8 cellular contexts compared by ENCODE assay signal in the genomic region with DNA sequence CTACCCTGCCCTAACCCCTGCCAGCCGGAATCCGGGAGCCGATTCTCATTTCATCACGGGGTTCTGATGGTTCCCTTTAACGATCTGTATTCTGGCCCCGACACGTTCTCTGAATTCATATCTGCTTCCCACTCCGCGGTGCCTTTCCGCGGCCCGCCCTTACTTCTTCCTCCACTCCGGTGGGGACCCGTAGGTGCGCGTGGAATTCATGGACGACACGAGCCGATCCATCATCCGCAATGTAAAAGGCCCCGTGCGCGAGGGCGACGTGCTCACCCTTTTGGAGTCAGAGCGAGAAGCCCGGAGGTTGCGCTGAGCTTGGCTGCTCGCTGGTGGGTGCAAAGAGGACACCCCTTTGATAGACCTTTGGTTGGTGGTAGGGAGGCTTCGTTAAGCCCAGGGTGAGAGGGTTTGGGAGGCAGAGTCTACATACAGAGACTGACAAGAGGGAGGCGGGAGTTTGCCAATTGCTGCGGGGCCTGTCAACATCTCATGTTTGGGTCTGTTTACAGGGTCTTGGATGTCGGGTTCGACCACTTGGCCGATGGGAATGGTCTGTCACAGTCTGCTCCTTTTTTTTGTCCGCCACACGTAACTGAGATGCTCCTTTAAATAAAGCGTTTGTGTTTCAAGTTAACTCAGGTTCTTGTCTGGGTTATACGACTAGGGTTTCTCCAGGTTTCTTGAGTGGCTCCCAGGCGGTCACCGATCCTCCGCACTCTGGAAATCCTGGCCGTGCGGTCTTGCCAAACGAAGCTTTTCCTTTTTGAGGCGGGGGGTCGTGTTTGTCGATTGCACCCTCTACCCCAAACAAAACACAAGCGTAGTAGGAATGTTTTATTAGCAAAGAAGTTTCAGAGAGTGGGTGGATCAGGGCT. TPM values are rescaled to one million over a fixed set of nuclear protein-coding genes. Genes with fewer than 3 reads are reported as not detected.
DNase-seq lines count a peak whose midpoint lies in the region; ATAC-seq and TF ChIP-seq lines count a peak whose summit lies in the region.

No MANE protein-coding gene starts in this region.

- H3K36me3 Mint-ChIP-seq in T-cell (peaks cover 3% of the 10 kb centered on the region), osteocyte (ENCODE audit: unreplicated experiment) (peaks cover 8% of the 10 kb centered on the region)

- no peak for TF ChIP-seq CTCF in osteocyte (IDR thresholded peaks at IDR 0.05)

- H3K4me1 Mint-ChIP-seq in T-cell (peaks cover 31 to 42% (median 38%) of the 10 kb centered on the region in 3 donors), osteocyte (ENCODE audit: unreplicated experiment) (peaks cover 34% of the 10 kb centered on the region)

- H3K27ac Mint-ChIP-seq in T-cell (peak overlapping the region; percentile 95 to 97), osteocyte (ENCODE audit: unreplicated experiment) (peak overlapping the region; percentile 98)

- CTCF ChIA-PET in T-cell (lab: Charles Lee), result interaction anchor here (1.0 to 1.1 kb wide), 2 partner anchors 19 to 69 kb away, joined by 3 to 4 read pairs; no protein-coding TSS in a partner anchor

- ATAC-seq in GM21515 (IDR thresholded peaks at IDR 0.05; ENCODE audit: unreplicated experiment) (peak; percentile 4), T-cell (replicated peaks in 1 of 4) (peak in 3 of 4 experiments; percentile 4 to 5 (median 4))

- POLR2A ChIA-PET in T-cell (lab: Charles Lee), result no interaction called here

- peak in 3 of 34 experiments; percentile 8 to 28 (median 26) for DNase-seq in T-cell
- DNase-seq in fibroblast of peridontal ligament (ENCODE audit: extremely low read depth), result peak; percentile 16
- DNase-seq in osteocyte (ENCODE audit: extremely low spot score, unreplicated experiment), result no peak
- DNase-seq in GM19240 (ENCODE audit: insufficient read length, low spot score), result no peak
- DNase-seq in stimulated activated CD4-positive, alpha-beta T cell treated with anti-CD3 and anti-CD28 coated beads, Interleukin-15, amount 100 ng/mL, for 24 hours, result no peak
- DNase-seq in activated gamma-delta T cell treated with Interleukin-2 at 50 U/mL for 16 hours, result no peak
- DNase-seq in iPS-NIHi7 (ENCODE audit: extremely low spot score), result no peak

- H3K4me3 Mint-ChIP-seq in T-cell, result peak overlapping the region; percentile 92 to 97 (median 94)
- H3K4me3 Mint-ChIP-seq in osteocyte (ENCODE audit: unreplicated experiment), result peak overlapping the region; percentile 99

- H3K27me3 Mint-ChIP-seq in T-cell, result no peaks in the 10 kb centered on the region
- no peaks in the 10 kb centered on the region for H3K27me3 Mint-ChIP-seq in osteocyte (ENCODE audit: unreplicated experiment)

- H3K9me3 Mint-ChIP-seq in T-cell (no peaks in the 10 kb centered on the region), osteocyte (ENCODE audit: unreplicated experiment) (no peaks in the 10 kb centered on the region)

RNA-seq across cellular contexts. Expression of a gene that starts 0.7 kb away (rescaled TPM):
- 1,000 to 10,000 TPM; 2,995 to 3,551 (median 3,317) TPM for total RNA-seq in T-cell
- 1,524 and 1,597 TPM in 2 replicates for total RNA-seq in osteocyte

RNA-seq across cellular contexts. Expression of a gene that starts 0.8 kb away (rescaled TPM):
- total RNA-seq in T-cell (10 to 100 TPM; 24.5 to 44.7 (median 32.8) TPM), osteocyte (29.8 and 35.4 TPM in 2 replicates)

RNA-seq across cellular contexts. Expression of a gene that starts 13.8 kb away (rescaled TPM):
- total RNA-seq in T-cell, result 10 to 100 TPM; 26.1 to 41.5 (median 37.4) TPM
- 41.9 and 44.5 TPM in 2 replicates for total RNA-seq in osteocyte

RNA-seq across cellular contexts. Expression of a gene that starts 21.1 kb away (rescaled TPM):
- total RNA-seq in T-cell (1 to 10 TPM in 4 of 5 donors, under 1 TPM in 1; 0.88 to 5.5 (median 4.4) TPM), osteocyte (0.30 TPM in 1 of 2 replicates, not detected in the other)

RNA-seq across cellular contexts. Expression of a gene that starts 42.0 kb away (rescaled TPM):
- total RNA-seq in T-cell (under 1 TPM in 2 of 5 donors, not detected in 3; 0.18 to 0.19 TPM), osteocyte (6.5 and 8.6 TPM in 2 replicates)
